ENCODE assay signal across 8 cellular contexts in genomic region chr11:74170694-74171629, GRCh38.
A peak's percentile ranks its signal among the peaks of the same experiment; 100 is the strongest.
DNase-seq lines count a peak whose midpoint lies in the region; ATAC-seq and TF ChIP-seq lines count a peak whose summit lies in the region.

A gene with protein sequence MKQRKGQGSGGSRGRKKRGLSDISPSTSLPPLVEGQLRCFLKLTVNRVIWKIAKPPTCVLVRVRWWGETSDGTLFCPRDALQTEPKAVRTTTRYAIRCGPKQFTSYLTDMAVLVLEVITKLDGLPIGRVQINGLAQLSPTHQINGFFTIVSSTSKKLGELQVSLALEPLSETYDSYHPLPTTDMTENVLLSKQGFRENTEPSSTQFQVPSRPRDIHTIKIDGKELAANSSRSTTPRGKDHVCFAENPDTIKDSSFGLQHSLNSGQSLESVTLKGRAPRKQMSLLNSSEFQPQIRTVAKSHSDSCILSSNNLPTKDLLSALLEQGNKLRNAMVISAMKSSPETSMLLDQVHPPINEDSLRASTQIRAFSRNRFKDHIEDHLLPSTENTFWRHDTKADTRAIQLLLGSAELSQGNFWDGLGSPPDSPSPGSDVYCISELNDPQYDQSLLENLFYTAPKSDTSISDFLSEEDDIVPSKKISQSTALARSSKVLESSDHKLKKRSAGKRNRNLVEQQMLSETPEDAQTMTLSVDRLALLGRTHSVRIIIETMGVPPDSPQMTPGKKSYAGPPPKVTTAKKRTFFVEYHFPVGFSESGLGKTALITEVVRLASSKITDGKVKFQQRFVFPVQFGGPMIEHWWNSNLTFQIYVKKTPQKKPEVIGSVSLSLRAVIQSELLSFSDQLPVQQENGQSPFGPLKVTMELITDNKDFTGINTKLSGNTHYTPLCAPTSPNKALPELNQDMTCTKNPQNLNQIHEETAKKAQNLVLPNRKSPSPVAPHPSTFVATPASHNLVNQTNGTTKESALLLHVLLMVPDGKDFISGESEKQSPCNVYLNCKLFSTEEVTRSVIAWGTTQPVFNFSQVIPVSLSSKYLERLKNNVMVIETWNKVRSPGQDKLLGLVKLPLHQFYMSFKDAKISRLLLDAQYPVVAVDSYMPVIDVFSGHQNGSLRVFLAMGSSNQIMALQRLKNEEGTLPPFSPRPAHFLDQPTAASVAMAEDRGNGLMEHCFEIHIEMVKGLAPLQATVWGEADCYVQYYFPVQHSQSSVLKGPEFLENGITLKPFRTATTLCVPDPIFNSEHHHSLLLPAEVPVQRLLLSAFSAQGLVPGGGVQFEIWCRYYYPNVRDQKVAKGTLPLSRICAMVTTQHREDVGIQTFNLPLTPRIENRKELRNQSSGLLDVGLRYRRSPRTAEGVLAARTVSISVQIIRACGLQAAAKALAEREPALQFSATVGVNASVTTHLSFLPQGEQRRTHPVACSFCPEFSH (N-terminal part only) (minus strand): TSS chr11:74171002. CDS start chr11:74170792, 210 bp downstream.
PPME1 (plus strand) TSS chr11:74171289; CDS start chr11:74171422, 133 bp downstream.

- no peaks in the 10 kb centered on the region for H3K9me3 ChIP-seq in OCI-LY3 (ENCODE audit: insufficient read depth, low read length)

- peak; percentile 96 for DNase-seq in DMS114 treated with DMSO at 0.1 percent for 48 hours (lab: John Stamatoyannopoulos, UW; ENCODE audit: unreplicated experiment)
- peak; percentile 64 for DNase-seq in HuH-7.5 (ENCODE audit: low spot score)
- DNase-seq in activated CD8-positive, alpha-beta memory T cell treated with anti-CD3 and anti-CD28 coated beads, Interleukin-2, amount 50 U/mL, for 48 hours = peak; percentile 95
- DNase-seq in epidermal melanocyte (ENCODE audit: insufficient read length, low spot score) = peak; percentile 88
- peak; percentile 99 for DNase-seq in midbrain (lab: John Stamatoyannopoulos, UW)
- peak; percentile 93 to 94 for DNase-seq in stimulated activated CD8-positive, alpha-beta memory T cell treated with anti-CD3 and anti-CD28 coated beads, Interleukin-2, amount 100 ng/mL, for 1 hour (ENCODE audit: low read depth in 2 of 2)

- H3K4me1 ChIP-seq in OCI-LY3 (ENCODE audit: low read length) = peaks cover 23% of the 10 kb centered on the region

- H3K9ac ChIP-seq in OCI-LY3 (ENCODE audit: low read length) = peak within 1 kb of the TSS; percentile 94

- H3K27ac ChIP-seq in OCI-LY3 (ENCODE audit: low read length) = peak within 1 kb of the TSS; percentile 69

- peak within 1 kb of the TSS; percentile 95 for H3K4me2 ChIP-seq in OCI-LY3 (ENCODE audit: low read length)

- H2AFZ ChIP-seq in OCI-LY3 (ENCODE audit: low read depth, low read length) = peak within 1 kb of the TSS; percentile 96

- no peaks in the 10 kb centered on the region for H4K20me1 ChIP-seq in OCI-LY3 (ENCODE audit: insufficient read depth, low read length)

- H3K79me2 ChIP-seq in OCI-LY3 (ENCODE audit: low read length) = peaks cover 53% of the 10 kb centered on the region

- peaks cover 27% of the 10 kb centered on the region for H3K36me3 ChIP-seq in OCI-LY3 (replicated peaks; ENCODE audit: low read depth, low read length)

- peak within 1 kb of the TSS; percentile 95 for H3K4me3 ChIP-seq in OCI-LY3 (ENCODE audit: low read length)

- no peaks in the 10 kb centered on the region for H3K27me3 ChIP-seq in OCI-LY3 (ENCODE audit: low read depth, low read length)

- peak; percentile 95 for ATAC-seq in GM21528 (IDR thresholded peaks at IDR 0.05; ENCODE audit: low FRiP score, unreplicated experiment)

- TF ChIP-seq CTCF in OCI-LY3 (IDR thresholded peaks at IDR 0.05; ENCODE audit: low read depth, low read length) = peak; percentile 22; the same call in 1 of the 2 replicates

Comparison
In these comparisons a context has a peak if more than half of its experiments do, and no peak if none do; other contexts are left out.
1. Peak in every context shown above with its lines: DNase-seq, ATAC-seq, H3K4me3 ChIP-seq and H3K27ac ChIP-seq.